In the genomic region with DNA sequence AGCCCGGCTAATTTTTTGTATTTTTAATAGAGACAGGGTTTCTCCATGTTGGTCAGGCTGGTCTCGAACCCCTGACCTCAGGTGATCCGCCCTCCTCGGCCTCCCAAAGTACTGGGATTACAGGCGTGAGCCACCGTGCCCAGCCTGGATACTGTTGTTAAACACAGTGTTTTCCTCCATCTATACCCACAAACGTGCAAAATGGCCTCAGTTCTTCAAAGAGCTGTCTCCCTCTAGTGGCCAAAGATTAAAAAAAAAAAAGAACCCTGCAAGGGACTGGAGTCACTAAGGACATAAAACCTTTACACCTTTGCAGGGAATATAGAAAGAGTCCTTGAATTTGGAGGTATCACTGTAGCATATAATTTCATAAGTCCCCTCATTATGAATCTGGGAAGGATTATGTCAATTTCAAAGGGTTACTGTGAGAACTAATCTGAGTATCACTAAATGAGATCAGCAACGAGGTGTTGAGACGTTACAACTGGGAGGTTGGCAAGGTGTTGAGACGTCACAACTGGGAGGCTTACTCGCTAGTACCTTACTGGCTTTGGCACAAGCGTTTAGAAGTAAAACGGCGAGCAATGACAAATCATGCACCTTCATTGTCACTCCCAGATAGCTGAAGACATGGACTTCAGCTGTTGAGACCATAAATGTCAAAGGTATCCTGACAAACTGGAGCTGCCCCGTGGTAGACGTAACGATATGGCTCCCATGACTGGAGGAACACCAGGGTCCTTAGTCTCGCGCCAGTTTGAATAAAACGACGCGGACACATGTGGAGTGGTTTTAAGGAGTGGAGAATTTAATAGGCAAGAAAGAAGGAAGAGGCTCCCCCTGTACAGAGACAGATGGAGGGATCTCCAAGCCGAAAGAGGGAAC, we compare ENCODE assay signal across 8 cellular contexts. TPM values are rescaled to one million over a fixed set of nuclear protein-coding genes. Genes with fewer than 3 reads are reported as not detected.
DNase-seq lines count a peak whose midpoint lies in the region; ATAC-seq lines count a peak whose summit lies in the region.

No MANE protein-coding gene starts in this region.

- H3K4me1 Mint-ChIP-seq in activated CD4-positive, alpha-beta T cell treated with anti-CD3 and anti-CD28 coated beads, Interleukin-2, amount 10 ng/mL, durations not matched to agents 7 days and 5 days, result peaks cover 7% of the 10 kb centered on the region

- no peak overlapping the region for H3K27ac Mint-ChIP-seq in activated CD4-positive, alpha-beta T cell treated with anti-CD3 and anti-CD28 coated beads, Interleukin-2, amount 10 ng/mL, durations not matched to agents 7 days and 5 days

- H3K9me3 Mint-ChIP-seq in activated CD4-positive, alpha-beta T cell treated with anti-CD3 and anti-CD28 coated beads, Interleukin-2, amount 10 ng/mL, durations not matched to agents 7 days and 5 days, result no peaks in the 10 kb centered on the region

- no peak overlapping the region for H3K4me3 Mint-ChIP-seq in activated CD4-positive, alpha-beta T cell treated with anti-CD3 and anti-CD28 coated beads, Interleukin-2, amount 10 ng/mL, durations not matched to agents 7 days and 5 days

- peak; percentile 28 for DNase-seq in activated CD4-positive, alpha-beta T cell treated with anti-CD3 and anti-CD28 coated beads for 48 hours
- no peak for DNase-seq in activated CD4-positive, alpha-beta T cell treated with anti-CD3 and anti-CD28 coated beads, Interleukin-2, amount 50 U/mL, for 48 hours
- DNase-seq in NCI-H2196 (lab: John Stamatoyannopoulos, UW; ENCODE audit: unreplicated experiment), result peak; percentile 46
- DNase-seq in activated CD4-positive, alpha-beta T cell treated with anti-CD3 and anti-CD28 coated beads, Interleukin-2, amount 10 ng/mL, durations not matched to agents 7 days and 5 days, result peak; percentile 38
- peak; percentile 54 for DNase-seq in germinal center (ENCODE audit: low spot score)
- peak; percentile 61 for DNase-seq in renal cortical epithelial cell (ENCODE audit: low read depth)
- no peak for DNase-seq in stimulated activated CD4-positive, alpha-beta T cell treated with anti-CD3 and anti-CD28 coated beads, Interleukin-4, amount 100 ng/mL, for 1 hour

- peaks cover 6% of the 10 kb centered on the region for H3K27me3 Mint-ChIP-seq in activated CD4-positive, alpha-beta T cell treated with anti-CD3 and anti-CD28 coated beads, Interleukin-2, amount 10 ng/mL, durations not matched to agents 7 days and 5 days

- ATAC-seq in HG02642 (IDR thresholded peaks at IDR 0.05; ENCODE audit: poor library complexity, unreplicated experiment), result peak; percentile 66

- POLR2A ChIA-PET in activated CD4-positive, alpha-beta T cell treated with anti-CD3 and anti-CD28 coated beads, Interleukin-2, amount 10 ng/mL, durations not matched to agents 7 days and 5 days (lab: Charles Lee), result no interaction called here

- no peaks in the 10 kb centered on the region for H3K36me3 Mint-ChIP-seq in activated CD4-positive, alpha-beta T cell treated with anti-CD3 and anti-CD28 coated beads, Interleukin-2, amount 10 ng/mL, durations not matched to agents 7 days and 5 days (ENCODE audit: low read depth)

- CTCF ChIA-PET in activated CD4-positive, alpha-beta T cell treated with anti-CD3 and anti-CD28 coated beads, Interleukin-2, amount 10 ng/mL, durations not matched to agents 7 days and 5 days (lab: Charles Lee), result interaction anchor here (1.0 to 5.6 kb wide), 7 partner anchors 9 to 491 kb away, joined by 3 to 60 read pairs (median 3); no protein-coding TSS in a partner anchor

RNA-seq across cellular contexts. Expression of gene ENPP6, which starts 33.4 kb away (rescaled TPM):
- under 1 TPM; 0.47 to 0.75 TPM for total RNA-seq in activated CD4-positive, alpha-beta T cell treated with anti-CD3 and anti-CD28 coated beads, Interleukin-2, amount 10 ng/mL, durations not matched to agents 7 days and 5 days
- under 0.01 and 0.35 TPM in 2 replicates for total RNA-seq in renal cortical epithelial cell

Comparison
In these comparisons a context has a peak if more than half of its experiments do, and no peak if none do; other contexts are left out.
1. DNase-seq: peak in activated CD4-positive, alpha-beta T cell treated with anti-CD3 and anti-CD28 coated beads for 48 hours (single experiment), NCI-H2196 (single experiment), activated CD4-positive, alpha-beta T cell treated with anti-CD3 and anti-CD28 coated beads, Interleukin-2, amount 10 ng/mL, durations not matched to agents 7 days and 5 days (single experiment), germinal center (single experiment) and renal cortical epithelial cell (single experiment); none in activated CD4-positive, alpha-beta T cell treated with anti-CD3 and anti-CD28 coated beads, Interleukin-2, amount 50 U/mL, for 48 hours (0 of 2) and stimulated activated CD4-positive, alpha-beta T cell treated with anti-CD3 and anti-CD28 coated beads, Interleukin-4, amount 100 ng/mL, for 1 hour (single experiment).